ENCODE assay signal across 26 cellular contexts in the genomic region with DNA sequence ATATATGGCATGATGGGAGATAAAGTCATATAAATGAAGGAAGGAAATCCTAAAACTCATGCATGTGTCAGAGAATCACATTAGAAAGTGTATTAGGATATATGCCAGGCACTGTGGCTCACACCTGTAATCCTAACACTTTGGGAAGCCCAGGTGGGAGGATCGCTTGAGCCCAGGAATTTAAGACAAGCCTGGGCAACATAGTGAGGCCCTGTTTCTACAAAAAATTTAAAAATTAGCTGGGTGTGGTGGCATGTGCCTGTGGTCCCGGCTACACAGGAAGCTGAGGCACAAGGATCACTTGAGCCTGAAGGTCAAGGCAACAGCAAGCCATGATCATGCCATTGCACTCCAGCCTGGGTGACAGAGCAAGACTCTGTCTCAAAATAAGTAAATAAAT.
"Had no signal": no experiment of that assay in that cellular context is flagged by ENCODE, and none has a peak within 500 bp of the region (broad histone marks: within the 10 kb centered on the region; RNA-seq: fewer than 3 reads in every experiment).

No MANE protein-coding gene starts in this region.

- DNase-seq: hypothalamus; immature natural killer cell; left ventricle myocardium inferior; midbrain; mucosa of descending colon; naive thymus-derived CD4-positive, alpha-beta T cell; ovary; posterior cingulate gyrus; retina; right cardiac atrium; sigmoid colon; small intestine; spleen; stimulated activated CD4-positive, alpha-beta T cell treated with anti-CD3 and anti-CD28 coated beads, Interleukin-4, amount 100 ng/mL, for 24 hours; stimulated activated naive CD4-positive, alpha-beta T cell; tibial artery; trophoblast cell; upper lobe of right lung had no signal

- ATAC-seq: mucosa of descending colon; naive thymus-derived CD4-positive, alpha-beta T cell; natural killer cell treated with Interleukin-12 subunit alpha and Interleukin-12 subunit beta and Interleukin-15 and Interleukin-18, amount 100 ng/mL, for 72 hours; right cardiac atrium; stimulated activated effector memory CD8-positive, alpha-beta T cell treated with anti-CD3 and anti-CD28 coated beads, Interleukin-12 subunit alpha, Interleukin-12 subunit beta, amount 100 ng/mL, for 72 hours; upper lobe of right lung had no signal

- H3K9me3 ChIP-seq: left ventricle myocardium inferior, mucosa of descending colon, ovary, prostate gland, sigmoid colon, suprapubic skin, thoracic aorta, tibial artery, upper lobe of right lung had no signal

- H3K27ac ChIP-seq: left ventricle myocardium inferior, ovary, prostate gland, sigmoid colon, spleen, suprapubic skin, thoracic aorta, tibial artery, upper lobe of right lung had no signal

- H3K4me1 Mint-ChIP-seq: immature natural killer cell; memory B cell; naive thymus-derived CD4-positive, alpha-beta T cell; stimulated activated effector memory CD8-positive, alpha-beta T cell treated with anti-CD3 and anti-CD28 coated beads, Interleukin-12 subunit alpha, Interleukin-12 subunit beta, amount 100 ng/mL, for 72 hours had no signal

- H3K27me3 ChIP-seq: ovary, sigmoid colon, spleen, suprapubic skin, tibial artery, upper lobe of right lung had no signal

- H3K4me3 ChIP-seq: left ventricle myocardium inferior, lung, mucosa of descending colon, ovary, prostate gland, sigmoid colon, spleen, suprapubic skin, thoracic aorta, tibial artery, upper lobe of right lung had no signal

- H3K4me1 ChIP-seq: left ventricle myocardium inferior, prostate gland, spleen, suprapubic skin, tibial artery, upper lobe of right lung had no signal

- H3K9me3 Mint-ChIP-seq: immature natural killer cell; natural killer cell treated with Interleukin-12 subunit alpha and Interleukin-12 subunit beta and Interleukin-15 and Interleukin-18, amount 100 ng/mL, for 72 hours had no signal

- H3K4me3 Mint-ChIP-seq: immature natural killer cell; memory B cell; naive thymus-derived CD4-positive, alpha-beta T cell; natural killer cell treated with Interleukin-12 subunit alpha and Interleukin-12 subunit beta and Interleukin-15 and Interleukin-18, amount 100 ng/mL, for 72 hours; stimulated activated effector memory CD8-positive, alpha-beta T cell treated with anti-CD3 and anti-CD28 coated beads, Interleukin-12 subunit alpha, Interleukin-12 subunit beta, amount 100 ng/mL, for 72 hours; stimulated activated naive CD8-positive, alpha-beta T cell treated with anti-CD3 and anti-CD28 coated beads, Interleukin-15, Interleukin-2, amounts not matched to agents 100 ng/mL and 50 ng/mL, for 24 hours had no signal

- H3K27me3 Mint-ChIP-seq: stimulated activated naive CD8-positive, alpha-beta T cell treated with anti-CD3 and anti-CD28 coated beads, Interleukin-15, Interleukin-2, amounts not matched to agents 100 ng/mL and 50 ng/mL, for 24 hours had no signal

- H3K27ac Mint-ChIP-seq: immature natural killer cell; memory B cell; naive thymus-derived CD4-positive, alpha-beta T cell; natural killer cell treated with Interleukin-12 subunit alpha and Interleukin-12 subunit beta and Interleukin-15 and Interleukin-18, amount 100 ng/mL, for 72 hours; stimulated activated effector memory CD8-positive, alpha-beta T cell treated with anti-CD3 and anti-CD28 coated beads, Interleukin-12 subunit alpha, Interleukin-12 subunit beta, amount 100 ng/mL, for 72 hours; stimulated activated naive CD8-positive, alpha-beta T cell treated with anti-CD3 and anti-CD28 coated beads, Interleukin-15, Interleukin-2, amounts not matched to agents 100 ng/mL and 50 ng/mL, for 24 hours had no signal

- H3K36me3 ChIP-seq: left ventricle myocardium inferior, ovary, prostate gland, sigmoid colon, spleen, suprapubic skin, thoracic aorta, tibial artery, upper lobe of right lung had no signal

- H3K36me3 Mint-ChIP-seq: immature natural killer cell; memory B cell; naive thymus-derived CD4-positive, alpha-beta T cell; natural killer cell treated with Interleukin-12 subunit alpha and Interleukin-12 subunit beta and Interleukin-15 and Interleukin-18, amount 100 ng/mL, for 72 hours; stimulated activated effector memory CD8-positive, alpha-beta T cell treated with anti-CD3 and anti-CD28 coated beads, Interleukin-12 subunit alpha, Interleukin-12 subunit beta, amount 100 ng/mL, for 72 hours had no signal
